In genomic region chr4:80138556-80139538, GRCh38 we compare ENCODE assay signal across 9 cellular contexts. TPM values are rescaled to one million over a fixed set of nuclear protein-coding genes. Genes with fewer than 3 reads are reported as not detected.
DNase-seq lines count a peak whose midpoint lies in the region; ATAC-seq and TF ChIP-seq lines count a peak whose summit lies in the region.
"Had no signal": no experiment of that assay in that cellular context is flagged by ENCODE, and none has a peak within 500 bp of the region (broad histone marks: within the 10 kb centered on the region; RNA-seq: fewer than 3 reads in every experiment).

No MANE protein-coding gene starts in this region.

- ATAC-seq in GM18909 (IDR thresholded peaks at IDR 0.05; ENCODE audit: poor library complexity, unreplicated experiment) = peak; percentile 97
- peak; percentile 98 for ATAC-seq in HG03064 (IDR thresholded peaks at IDR 0.05; ENCODE audit: low read depth, unreplicated experiment)

- 66% methylated on average over 2 of the region's 2 CpGs; no CpG with 5 or more reads in 1 of the 2 donors for WGBS in transverse colon (ENCODE audit: low coverage in 1 of 2), 2 donors

- H3K4me1 ChIP-seq in effector memory CD4-positive, alpha-beta T cell (ENCODE audit: control insufficient read depth, insufficient read depth, low read length, poor library complexity, severe bottlenecking) = peaks cover 8% of the 10 kb centered on the region
- H3K4me1 ChIP-seq in transverse colon = peaks cover 0 to 28% (median 2%) of the 10 kb centered on the region in 4 donors

- H3K9me3 ChIP-seq in effector memory CD4-positive, alpha-beta T cell (ENCODE audit: control insufficient read depth, low read length) = no peaks in the 10 kb centered on the region
- no peaks in the 10 kb centered on the region for H3K9me3 ChIP-seq in transverse colon

- TF ChIP-seq EP300 in transverse colon (IDR thresholded peaks at IDR 0.05; ENCODE audit: low read depth) = no peak

- H3K36me3 ChIP-seq in effector memory CD4-positive, alpha-beta T cell (ENCODE audit: control insufficient read depth, insufficient read depth, low read length) = no peaks in the 10 kb centered on the region
- no peaks in the 10 kb centered on the region for H3K36me3 ChIP-seq in transverse colon

- intact Hi-C loops in transverse colon (cut with DNase I; ENCODE audit: low total_unique reads) (no loop called here), head of caudate nucleus (cut with DNase I) (no loop called here)

- TF ChIP-seq CTCF in transverse colon (IDR thresholded peaks at IDR 0.05) = no peak

- in situ Hi-C loops in transverse colon (cut with MboI; ENCODE audit: low pct_ligation_motif_present in 1 of 4, low pct_unique_long_range_greater_than_20kb in 1 of 4, low sequenced_read_pairs in 3 of 4) = no loop called here

- no peaks in the 10 kb centered on the region for H3K27me3 ChIP-seq in effector memory CD4-positive, alpha-beta T cell (replicated peaks; ENCODE audit: control insufficient read depth, insufficient read depth, low read length, poor library complexity, severe bottlenecking)
- H3K27me3 ChIP-seq in transverse colon = no peaks in the 10 kb centered on the region

- DNase-seq in T-helper 22 cell (ENCODE audit: low read depth) (peak; percentile 47), transverse colon (peak; percentile 8), NCI-H510A (lab: John Stamatoyannopoulos, UW) (no peak), head of caudate nucleus (no peak), iPS-NIHi11 (ENCODE audit: low spot score) (no peak)
- peak; percentile 20 to 36 (median 27) for DNase-seq in effector memory CD4-positive, alpha-beta T cell

- TF ChIP-seq POLR2A in transverse colon (IDR thresholded peaks at IDR 0.05) = no peak

- H3K27ac ChIP-seq in effector memory CD4-positive, alpha-beta T cell (ENCODE audit: insufficient read depth, low read length, poor library complexity, severe bottlenecking) = peak overlapping the region; percentile 46
- H3K27ac ChIP-seq in transverse colon = peak overlapping the region in 1 of 4 donors; percentile 9
- H3K27ac ChIP-seq: VCaP had no signal

- no peak overlapping the region for H3K4me3 ChIP-seq in effector memory CD4-positive, alpha-beta T cell (ENCODE audit: insufficient read depth, low read depth, low read length, poor library complexity, severe bottlenecking)
- no peak overlapping the region for H3K4me3 ChIP-seq in transverse colon

RNA-seq across cellular contexts. Expression of gene PRDM8, which starts 58.5 kb away (rescaled TPM):
- total RNA-seq in transverse colon = 1 to 10 TPM in 3 of 4 donors, under 1 TPM in 1; 0.20 to 5.2 (median 3.2) TPM

Comparison
In these comparisons a context has a peak if more than half of its experiments do, and no peak if none do; other contexts are left out.
1. DNase-seq: peak in T-helper 22 cell (single experiment), effector memory CD4-positive, alpha-beta T cell (3 of 3) and transverse colon (single experiment); none in NCI-H510A (single experiment), head of caudate nucleus (0 of 42) and iPS-NIHi11 (single experiment).